1 cellular context compared by ENCODE assay signal in genomic region chr2:233087725-233088124, GRCh38.
TF ChIP-seq lines count a peak whose summit lies in the region.

No MANE protein-coding gene starts in this region.

TF ChIP-seq in HepG2, 621 proteins besides CTCF, POLR2A, EP300 and RAD21:
- TF ChIP-seq, protein P1, sequence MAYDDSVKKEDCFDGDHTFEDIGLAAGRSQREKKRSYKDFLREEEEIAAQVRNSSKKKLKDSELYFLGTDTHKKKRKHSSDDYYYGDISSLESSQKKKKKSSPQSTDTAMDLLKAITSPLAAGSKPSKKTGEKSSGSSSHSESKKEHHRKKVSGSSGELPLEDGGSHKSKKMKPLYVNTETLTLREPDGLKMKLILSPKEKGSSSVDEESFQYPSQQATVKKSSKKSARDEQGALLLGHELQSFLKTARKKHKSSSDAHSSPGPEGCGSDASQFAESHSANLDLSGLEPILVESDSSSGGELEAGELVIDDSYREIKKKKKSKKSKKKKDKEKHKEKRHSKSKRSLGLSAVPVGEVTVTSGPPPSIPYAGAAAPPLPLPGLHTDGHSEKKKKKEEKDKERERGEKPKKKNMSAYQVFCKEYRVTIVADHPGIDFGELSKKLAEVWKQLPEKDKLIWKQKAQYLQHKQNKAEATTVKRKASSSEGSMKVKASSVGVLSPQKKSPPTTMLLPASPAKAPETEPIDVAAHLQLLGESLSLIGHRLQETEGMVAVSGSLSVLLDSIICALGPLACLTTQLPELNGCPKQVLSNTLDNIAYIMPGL (CRISPR knock-in tag; IDR thresholded peaks at IDR 0.05; ENCODE audit: borderline replicate concordance in 1 of 2, low read depth in 1 of 2) = no peak
- TF ChIP-seq, protein P2, sequence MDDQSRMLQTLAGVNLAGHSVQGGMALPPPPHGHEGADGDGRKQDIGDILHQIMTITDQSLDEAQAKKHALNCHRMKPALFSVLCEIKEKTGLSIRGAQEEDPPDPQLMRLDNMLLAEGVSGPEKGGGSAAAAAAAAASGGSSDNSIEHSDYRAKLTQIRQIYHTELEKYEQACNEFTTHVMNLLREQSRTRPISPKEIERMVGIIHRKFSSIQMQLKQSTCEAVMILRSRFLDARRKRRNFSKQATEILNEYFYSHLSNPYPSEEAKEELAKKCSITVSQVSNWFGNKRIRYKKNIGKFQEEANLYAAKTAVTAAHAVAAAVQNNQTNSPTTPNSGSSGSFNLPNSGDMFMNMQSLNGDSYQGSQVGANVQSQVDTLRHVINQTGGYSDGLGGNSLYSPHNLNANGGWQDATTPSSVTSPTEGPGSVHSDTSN (CRISPR knock-in tag; IDR thresholded peaks at IDR 0.05; ENCODE audit: borderline replicate concordance) = no peak
- TF ChIP-seq PAX8 (CRISPR knock-in tag; IDR thresholded peaks at IDR 0.05; ENCODE audit: borderline replicate concordance) (no peak), MAFK (conservative IDR thresholded peaks at IDR 0.05 in 1 of 2, IDR thresholded peaks at IDR 0.05 in 1 of 2; ENCODE audit: low read length in 2 of 2) (no peak), SRSF9 (IDR thresholded peaks at IDR 0.05; ENCODE audit: borderline replicate concordance, insufficient read depth, low read depth, low read length, poor library complexity, severe bottlenecking) (no peak), STAT5B (CRISPR knock-in tag; IDR thresholded peaks at IDR 0.05) (no peak), MYC (CRISPR knock-in tag; IDR thresholded peaks at IDR 0.05; ENCODE audit: borderline replicate concordance) (no peak), RFX5 (IDR thresholded peaks at IDR 0.05; ENCODE audit: low read depth, low read length) (no peak), ZNF749 (CRISPR knock-in tag; IDR thresholded peaks at IDR 0.05; ENCODE audit: borderline replicate concordance) (no peak), ZNF124 (CRISPR knock-in tag; IDR thresholded peaks at IDR 0.05) (no peak), MEF2D (CRISPR knock-in tag; IDR thresholded peaks at IDR 0.05) (no peak), MED1 (CRISPR knock-in tag; IDR thresholded peaks at IDR 0.05) (no peak), HOXD1 (CRISPR knock-in tag; IDR thresholded peaks at IDR 0.05) (no peak), PBX2 (CRISPR knock-in tag; IDR thresholded peaks at IDR 0.05) (no peak), ZNF713 (CRISPR knock-in tag; IDR thresholded peaks at IDR 0.05) (no peak), BCL3 (CRISPR knock-in tag; IDR thresholded peaks at IDR 0.05) (no peak), MXD4 (CRISPR knock-in tag; IDR thresholded peaks at IDR 0.05) (no peak)
- TF ChIP-seq, protein P3, sequence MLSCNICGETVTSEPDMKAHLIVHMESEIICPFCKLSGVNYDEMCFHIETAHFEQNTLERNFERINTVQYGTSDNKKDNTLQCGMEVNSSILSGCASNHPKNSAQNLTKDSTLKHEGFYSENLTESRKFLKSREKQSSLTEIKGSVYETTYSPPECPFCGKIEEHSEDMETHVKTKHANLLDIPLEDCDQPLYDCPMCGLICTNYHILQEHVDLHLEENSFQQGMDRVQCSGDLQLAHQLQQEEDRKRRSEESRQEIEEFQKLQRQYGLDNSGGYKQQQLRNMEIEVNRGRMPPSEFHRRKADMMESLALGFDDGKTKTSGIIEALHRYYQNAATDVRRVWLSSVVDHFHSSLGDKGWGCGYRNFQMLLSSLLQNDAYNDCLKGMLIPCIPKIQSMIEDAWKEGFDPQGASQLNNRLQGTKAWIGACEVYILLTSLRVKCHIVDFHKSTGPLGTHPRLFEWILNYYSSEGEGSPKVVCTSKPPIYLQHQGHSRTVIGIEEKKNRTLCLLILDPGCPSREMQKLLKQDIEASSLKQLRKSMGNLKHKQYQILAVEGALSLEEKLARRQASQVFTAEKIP (CRISPR knock-in tag; IDR thresholded peaks at IDR 0.05; ENCODE audit: borderline replicate concordance) = no peak
